1 cellular context compared by ENCODE assay signal in the genomic region with DNA sequence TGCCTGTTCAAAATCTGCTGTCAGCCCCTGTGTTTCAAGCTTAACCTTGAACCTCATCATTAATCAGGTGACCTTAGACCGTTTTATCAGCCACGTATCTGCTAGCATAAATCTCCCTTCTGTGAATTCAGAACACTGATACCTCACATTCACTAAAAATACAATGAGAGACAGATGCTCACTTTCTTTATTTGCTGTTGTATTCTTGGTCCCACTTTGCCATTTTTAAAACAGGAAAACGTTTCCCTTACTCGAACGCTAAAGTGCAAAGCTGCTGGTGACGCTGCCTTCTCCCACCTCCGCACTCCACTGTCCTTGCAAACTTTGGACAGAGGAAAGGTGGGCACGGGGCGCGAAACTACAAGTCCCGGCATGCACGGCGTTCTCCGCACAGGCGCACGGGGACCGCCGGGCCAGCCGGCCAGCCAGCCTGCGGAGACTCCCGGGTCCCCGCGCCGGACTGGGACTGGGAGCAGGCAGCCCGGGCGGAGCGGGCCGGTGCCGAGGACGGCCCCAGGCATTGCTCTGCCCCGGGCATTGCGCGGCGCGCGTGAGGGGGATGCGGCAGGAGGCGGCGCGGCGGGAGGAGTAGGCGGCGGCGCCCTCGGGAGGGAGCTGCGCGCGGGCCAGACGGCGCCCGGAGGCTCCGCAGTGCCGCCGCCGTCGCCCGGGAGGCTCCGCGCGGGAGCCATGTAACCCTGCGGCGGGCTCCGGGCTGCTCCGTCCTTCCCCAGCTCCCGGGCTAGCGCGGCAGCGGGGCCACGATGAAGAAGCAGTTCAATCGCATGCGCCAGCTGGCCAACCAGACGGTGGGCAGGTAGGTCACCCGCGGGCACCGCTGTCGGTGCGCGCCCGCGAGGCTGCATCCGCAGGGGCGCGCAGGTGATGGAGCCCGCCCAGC.
TF ChIP-seq lines count a peak whose summit lies in the region.

A gene with protein sequence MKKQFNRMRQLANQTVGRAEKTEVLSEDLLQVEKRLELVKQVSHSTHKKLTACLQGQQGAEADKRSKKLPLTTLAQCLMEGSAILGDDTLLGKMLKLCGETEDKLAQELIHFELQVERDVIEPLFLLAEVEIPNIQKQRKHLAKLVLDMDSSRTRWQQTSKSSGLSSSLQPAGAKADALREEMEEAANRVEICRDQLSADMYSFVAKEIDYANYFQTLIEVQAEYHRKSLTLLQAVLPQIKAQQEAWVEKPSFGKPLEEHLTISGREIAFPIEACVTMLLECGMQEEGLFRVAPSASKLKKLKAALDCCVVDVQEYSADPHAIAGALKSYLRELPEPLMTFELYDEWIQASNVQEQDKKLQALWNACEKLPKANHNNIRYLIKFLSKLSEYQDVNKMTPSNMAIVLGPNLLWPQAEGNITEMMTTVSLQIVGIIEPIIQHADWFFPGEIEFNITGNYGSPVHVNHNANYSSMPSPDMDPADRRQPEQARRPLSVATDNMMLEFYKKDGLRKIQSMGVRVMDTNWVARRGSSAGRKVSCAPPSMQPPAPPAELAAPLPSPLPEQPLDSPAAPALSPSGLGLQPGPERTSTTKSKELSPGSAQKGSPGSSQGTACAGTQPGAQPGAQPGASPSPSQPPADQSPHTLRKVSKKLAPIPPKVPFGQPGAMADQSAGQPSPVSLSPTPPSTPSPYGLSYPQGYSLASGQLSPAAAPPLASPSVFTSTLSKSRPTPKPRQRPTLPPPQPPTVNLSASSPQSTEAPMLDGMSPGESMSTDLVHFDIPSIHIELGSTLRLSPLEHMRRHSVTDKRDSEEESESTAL (plus strand): TSS at position 424 of the 901 bp plus-strand sequence. CDS start 341 bp downstream, at position 765.

TF ChIP-seq in H1, 55 proteins besides CTCF, POLR2A, EP300 and RAD21 (continued from another document):
- TF ChIP-seq RBBP5 (IDR thresholded peaks at IDR 0.05; ENCODE audit: borderline replicate concordance, low read depth, low read length) = peak; percentile 99; the same call in 1 of the 2 replicates
- TF ChIP-seq CBX8 (IDR thresholded peaks at IDR 0.05; ENCODE audit: borderline replicate concordance, low read depth, low read length) = no peak
- TF ChIP-seq POLR2AphosphoS5 (IDR thresholded peaks at IDR 0.05; ENCODE audit: low read depth, low read length) = no peak; the same call in 1 of the 2 replicates
- TF ChIP-seq NRF1 (IDR thresholded peaks at IDR 0.05; ENCODE audit: low read depth, low read length) = peak; percentile 68
- no peak for TF ChIP-seq BCL11A (IDR thresholded peaks at IDR 0.05; ENCODE audit: low read depth in 2 of 2, low read length in 2 of 2)
- TF ChIP-seq TAF7 (optimal IDR thresholded peaks at IDR 0.05; ENCODE audit: borderline replicate concordance, low read depth, low read length) = peak; percentile 52
- TF ChIP-seq KDM5A (IDR thresholded peaks at IDR 0.05; ENCODE audit: low read length) = no peak
- TF ChIP-seq CTBP2 (IDR thresholded peaks at IDR 0.05; ENCODE audit: borderline replicate concordance, insufficient read depth, insufficient read length, low read length) = peak; percentile 25
- TF ChIP-seq TBP (IDR thresholded peaks at IDR 0.05; ENCODE audit: low read depth, low read length) = no peak
- no peak for TF ChIP-seq KDM1A (IDR thresholded peaks at IDR 0.05; ENCODE audit: borderline replicate concordance, low read length)
- TF ChIP-seq SUZ12 (IDR thresholded peaks at IDR 0.05; ENCODE audit: low read length) = no peak
- TF ChIP-seq SP2 (IDR thresholded peaks at IDR 0.05; ENCODE audit: low read length) = no peak
TF ChIP-seq in H1: peak in this region for 15.
